ENCODE assay signal across 2 cellular contexts in genomic region chr19:5293607-5294089, GRCh38.
A peak's percentile ranks its signal among the peaks of the same experiment; 100 is the strongest.
TF ChIP-seq lines count a peak whose summit lies in the region.

No MANE protein-coding gene starts in this region.

TF ChIP-seq in IMR-90, 13 proteins besides CTCF, POLR2A, EP300 and RAD21:
- TF ChIP-seq CHD1 (IDR thresholded peaks at IDR 0.05; ENCODE audit: low read depth, low read length) (no peak), RCOR1 (IDR thresholded peaks at IDR 0.05; ENCODE audit: insufficient replicate concordance, low read length) (no peak), MAZ (IDR thresholded peaks at IDR 0.05; ENCODE audit: borderline replicate concordance, low read depth, low read length) (0 out of 2 replicates have a peak, but pooled peaks have one; percentile 43)
- TF ChIP-seq, protein P1, sequence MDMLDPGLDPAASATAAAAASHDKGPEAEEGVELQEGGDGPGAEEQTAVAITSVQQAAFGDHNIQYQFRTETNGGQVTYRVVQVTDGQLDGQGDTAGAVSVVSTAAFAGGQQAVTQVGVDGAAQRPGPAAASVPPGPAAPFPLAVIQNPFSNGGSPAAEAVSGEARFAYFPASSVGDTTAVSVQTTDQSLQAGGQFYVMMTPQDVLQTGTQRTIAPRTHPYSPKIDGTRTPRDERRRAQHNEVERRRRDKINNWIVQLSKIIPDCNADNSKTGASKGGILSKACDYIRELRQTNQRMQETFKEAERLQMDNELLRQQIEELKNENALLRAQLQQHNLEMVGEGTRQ (IDR thresholded peaks at IDR 0.05; ENCODE audit: low read depth, low read length) = no peak
TF ChIP-seq in IMR-90: peak in this region for 1.

TF ChIP-seq in GM12878, 131 proteins besides CTCF, POLR2A, EP300 and RAD21:
- TF ChIP-seq, protein P2, sequence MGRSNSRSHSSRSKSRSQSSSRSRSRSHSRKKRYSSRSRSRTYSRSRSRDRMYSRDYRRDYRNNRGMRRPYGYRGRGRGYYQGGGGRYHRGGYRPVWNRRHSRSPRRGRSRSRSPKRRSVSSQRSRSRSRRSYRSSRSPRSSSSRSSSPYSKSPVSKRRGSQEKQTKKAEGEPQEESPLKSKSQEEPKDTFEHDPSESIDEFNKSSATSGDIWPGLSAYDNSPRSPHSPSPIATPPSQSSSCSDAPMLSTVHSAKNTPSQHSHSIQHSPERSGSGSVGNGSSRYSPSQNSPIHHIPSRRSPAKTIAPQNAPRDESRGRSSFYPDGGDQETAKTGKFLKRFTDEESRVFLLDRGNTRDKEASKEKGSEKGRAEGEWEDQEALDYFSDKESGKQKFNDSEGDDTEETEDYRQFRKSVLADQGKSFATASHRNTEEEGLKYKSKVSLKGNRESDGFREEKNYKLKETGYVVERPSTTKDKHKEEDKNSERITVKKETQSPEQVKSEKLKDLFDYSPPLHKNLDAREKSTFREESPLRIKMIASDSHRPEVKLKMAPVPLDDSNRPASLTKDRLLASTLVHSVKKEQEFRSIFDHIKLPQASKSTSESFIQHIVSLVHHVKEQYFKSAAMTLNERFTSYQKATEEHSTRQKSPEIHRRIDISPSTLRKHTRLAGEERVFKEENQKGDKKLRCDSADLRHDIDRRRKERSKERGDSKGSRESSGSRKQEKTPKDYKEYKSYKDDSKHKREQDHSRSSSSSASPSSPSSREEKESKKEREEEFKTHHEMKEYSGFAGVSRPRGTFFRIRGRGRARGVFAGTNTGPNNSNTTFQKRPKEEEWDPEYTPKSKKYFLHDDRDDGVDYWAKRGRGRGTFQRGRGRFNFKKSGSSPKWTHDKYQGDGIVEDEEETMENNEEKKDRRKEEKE (IDR thresholded peaks at IDR 0.05) = no peak
- TF ChIP-seq NKRF (conservative IDR thresholded peaks at IDR 0.05) (peak; percentile 20; the same call in 1 of the 2 replicates), DPF2 (IDR thresholded peaks at IDR 0.05) (peak; percentile 11; the same call in 1 of the 2 replicates), NR2F1 (conservative IDR thresholded peaks at IDR 0.05) (no peak), SP1 (IDR thresholded peaks at IDR 0.05; ENCODE audit: low read depth, low read length) (no peak), SMAD5 (IDR thresholded peaks at IDR 0.05; ENCODE audit: low read depth) (no peak), STAT1 (conservative IDR thresholded peaks at IDR 0.05) (no peak)
